In genomic region chr2:67991456-67991855, GRCh38 we compare ENCODE assay signal across 25 cellular contexts.
"Had no signal": no experiment of that assay in that cellular context is flagged by ENCODE, and none has a peak within 500 bp of the region (broad histone marks: within the 10 kb centered on the region; RNA-seq: fewer than 3 reads in every experiment).

No MANE protein-coding gene starts in this region.

- H3K27ac ChIP-seq: left lung, lower lobe of right lung, parathyroid adenoma, psoas muscle, skin epidermis, spleen, suprapubic skin, thoracic aorta, tibial artery, uterus had no signal

- H3K27ac Mint-ChIP-seq: naive thymus-derived CD8-positive, alpha-beta T cell; nephron; stimulated activated effector memory CD8-positive, alpha-beta T cell treated with anti-CD3 and anti-CD28 coated beads, Interleukin-12 subunit alpha, Interleukin-12 subunit beta, amount 100 ng/mL, for 72 hours; stimulated activated naive CD8-positive, alpha-beta T cell treated with anti-CD3 and anti-CD28 coated beads, Interleukin-15, Interleukin-2, amounts not matched to agents 100 ng/mL and 50 ng/mL, for 24 hours had no signal

- H2AFZ ChIP-seq: parathyroid adenoma had no signal

- H3K4me1 Mint-ChIP-seq: naive thymus-derived CD8-positive, alpha-beta T cell; nephron; neural crest cell; stimulated activated effector memory CD8-positive, alpha-beta T cell treated with anti-CD3 and anti-CD28 coated beads, Interleukin-12 subunit alpha, Interleukin-12 subunit beta, amount 100 ng/mL, for 72 hours had no signal

- H3K4me3 Mint-ChIP-seq: naive thymus-derived CD8-positive, alpha-beta T cell; nephron; neural crest cell; stimulated activated effector memory CD8-positive, alpha-beta T cell treated with anti-CD3 and anti-CD28 coated beads, Interleukin-12 subunit alpha, Interleukin-12 subunit beta, amount 100 ng/mL, for 72 hours; stimulated activated naive CD8-positive, alpha-beta T cell treated with anti-CD3 and anti-CD28 coated beads, Interleukin-15, Interleukin-2, amounts not matched to agents 100 ng/mL and 50 ng/mL, for 24 hours had no signal

- H3K27me3 ChIP-seq: left lung, spleen, suprapubic skin, tibial artery, uterus had no signal

- H3K9ac ChIP-seq: parathyroid adenoma had no signal

- ATAC-seq: left cardiac atrium; left lung; lower lobe of right lung; naive thymus-derived CD8-positive, alpha-beta T cell; psoas muscle; sciatic nerve; stimulated activated effector memory CD8-positive, alpha-beta T cell treated with anti-CD3 and anti-CD28 coated beads, Interleukin-12 subunit alpha, Interleukin-12 subunit beta, amount 100 ng/mL, for 72 hours had no signal

- H3K36me3 Mint-ChIP-seq: stimulated activated effector memory CD8-positive, alpha-beta T cell treated with anti-CD3 and anti-CD28 coated beads, Interleukin-12 subunit alpha, Interleukin-12 subunit beta, amount 100 ng/mL, for 72 hours had no signal

- H3K4me3 ChIP-seq: left lung, lower lobe of right lung, psoas muscle, skin epidermis, spleen, suprapubic skin, thoracic aorta, tibial artery, uterus had no signal

- H3K79me2 ChIP-seq: parathyroid adenoma had no signal

- H3K9me3 Mint-ChIP-seq: stimulated activated effector memory CD8-positive, alpha-beta T cell treated with anti-CD3 and anti-CD28 coated beads, Interleukin-12 subunit alpha, Interleukin-12 subunit beta, amount 100 ng/mL, for 72 hours; stimulated activated naive CD8-positive, alpha-beta T cell treated with anti-CD3 and anti-CD28 coated beads, Interleukin-15, Interleukin-2, amounts not matched to agents 100 ng/mL and 50 ng/mL, for 24 hours had no signal

- H3K36me3 ChIP-seq: left lung, lower lobe of right lung, spleen, suprapubic skin, thoracic aorta, tibial artery, uterus had no signal

- H3K4me1 ChIP-seq: left lung, lower lobe of right lung, parathyroid adenoma, psoas muscle, spleen, suprapubic skin, tibial artery, uterus had no signal

- H3K9me3 ChIP-seq: left lung, lower lobe of right lung, psoas muscle, suprapubic skin, thoracic aorta, tibial artery, uterus had no signal

- DNase-seq: hippocampal formation; kidney glomerular epithelial cell; left cardiac atrium; left lung; lower lobe of right lung; mammary epithelial cell; mesenchymal stem cell; naive thymus-derived CD8-positive, alpha-beta T cell; occipital lobe; psoas muscle; spleen; stimulated activated CD4-positive, alpha-beta T cell treated with anti-CD3 and anti-CD28 coated beads, Interleukin-4, amount 100 ng/mL, for 24 hours; stimulated activated naive CD4-positive, alpha-beta T cell; tibial artery; trophoblast cell; uterus had no signal
